ENCODE assay signal across 1 cellular context in genomic region chr2:121644715-121645114, GRCh38.
TF ChIP-seq lines count a peak whose summit lies in the region.

No MANE protein-coding gene starts in this region.

TF ChIP-seq in HepG2, 621 proteins besides CTCF, POLR2A, EP300 and RAD21 (continued from another document):
- TF ChIP-seq, protein P1, sequence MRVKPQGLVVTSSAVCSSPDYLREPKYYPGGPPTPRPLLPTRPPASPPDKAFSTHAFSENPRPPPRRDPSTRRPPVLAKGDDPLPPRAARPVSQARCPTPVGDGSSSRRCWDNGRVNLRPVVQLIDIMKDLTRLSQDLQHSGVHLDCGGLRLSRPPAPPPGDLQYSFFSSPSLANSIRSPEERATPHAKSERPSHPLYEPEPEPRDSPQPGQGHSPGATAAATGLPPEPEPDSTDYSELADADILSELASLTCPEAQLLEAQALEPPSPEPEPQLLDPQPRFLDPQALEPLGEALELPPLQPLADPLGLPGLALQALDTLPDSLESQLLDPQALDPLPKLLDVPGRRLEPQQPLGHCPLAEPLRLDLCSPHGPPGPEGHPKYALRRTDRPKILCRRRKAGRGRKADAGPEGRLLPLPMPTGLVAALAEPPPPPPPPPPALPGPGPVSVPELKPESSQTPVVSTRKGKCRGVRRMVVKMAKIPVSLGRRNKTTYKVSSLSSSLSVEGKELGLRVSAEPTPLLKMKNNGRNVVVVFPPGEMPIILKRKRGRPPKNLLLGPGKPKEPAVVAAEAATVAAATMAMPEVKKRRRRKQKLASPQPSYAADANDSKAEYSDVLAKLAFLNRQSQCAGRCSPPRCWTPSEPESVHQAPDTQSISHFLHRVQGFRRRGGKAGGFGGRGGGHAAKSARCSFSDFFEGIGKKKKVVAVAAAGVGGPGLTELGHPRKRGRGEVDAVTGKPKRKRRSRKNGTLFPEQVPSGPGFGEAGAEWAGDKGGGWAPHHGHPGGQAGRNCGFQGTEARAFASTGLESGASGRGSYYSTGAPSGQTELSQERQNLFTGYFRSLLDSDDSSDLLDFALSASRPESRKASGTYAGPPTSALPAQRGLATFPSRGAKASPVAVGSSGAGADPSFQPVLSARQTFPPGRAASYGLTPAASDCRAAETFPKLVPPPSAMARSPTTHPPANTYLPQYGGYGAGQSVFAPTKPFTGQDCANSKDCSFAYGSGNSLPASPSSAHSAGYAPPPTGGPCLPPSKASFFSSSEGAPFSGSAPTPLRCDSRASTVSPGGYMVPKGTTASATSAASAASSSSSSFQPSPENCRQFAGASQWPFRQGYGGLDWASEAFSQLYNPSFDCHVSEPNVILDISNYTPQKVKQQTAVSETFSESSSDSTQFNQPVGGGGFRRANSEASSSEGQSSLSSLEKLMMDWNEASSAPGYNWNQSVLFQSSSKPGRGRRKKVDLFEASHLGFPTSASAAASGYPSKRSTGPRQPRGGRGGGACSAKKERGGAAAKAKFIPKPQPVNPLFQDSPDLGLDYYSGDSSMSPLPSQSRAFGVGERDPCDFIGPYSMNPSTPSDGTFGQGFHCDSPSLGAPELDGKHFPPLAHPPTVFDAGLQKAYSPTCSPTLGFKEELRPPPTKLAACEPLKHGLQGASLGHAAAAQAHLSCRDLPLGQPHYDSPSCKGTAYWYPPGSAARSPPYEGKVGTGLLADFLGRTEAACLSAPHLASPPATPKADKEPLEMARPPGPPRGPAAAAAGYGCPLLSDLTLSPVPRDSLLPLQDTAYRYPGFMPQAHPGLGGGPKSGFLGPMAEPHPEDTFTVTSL (CRISPR knock-in tag; IDR thresholded peaks at IDR 0.05; ENCODE audit: borderline replicate concordance) = 0 out of 2 replicates have a peak, but pooled peaks have one; percentile 40
- TF ChIP-seq ZKSCAN1 (IDR thresholded peaks at IDR 0.05; ENCODE audit: low read length) (no peak), ZNF17 (CRISPR knock-in tag; IDR thresholded peaks at IDR 0.05) (no peak), NR0B2 (CRISPR knock-in tag; IDR thresholded peaks at IDR 0.05) (no peak), ONECUT2 (CRISPR knock-in tag; IDR thresholded peaks at IDR 0.05) (peak; percentile 28; the same call in 1 of the 2 replicates), DPF2 (CRISPR knock-in tag; IDR thresholded peaks at IDR 0.05; ENCODE audit: borderline replicate concordance, low read depth) (no peak), SIN3B (IDR thresholded peaks at IDR 0.05; ENCODE audit: low read length) (no peak), MTA1 (CRISPR knock-in tag; IDR thresholded peaks at IDR 0.05; ENCODE audit: borderline replicate concordance) (0 out of 2 replicates have a peak, but pooled peaks have one; percentile 4), RXRA (CRISPR knock-in tag; IDR thresholded peaks at IDR 0.05) (no peak), ZFP1 (CRISPR knock-in tag; IDR thresholded peaks at IDR 0.05) (no peak), FOXJ3 (CRISPR knock-in tag; IDR thresholded peaks at IDR 0.05; ENCODE audit: borderline replicate concordance) (no peak), SIX4 (CRISPR knock-in tag; IDR thresholded peaks at IDR 0.05) (no peak), GATAD2A (CRISPR knock-in tag; IDR thresholded peaks at IDR 0.05) (peak; percentile 62), RARA (CRISPR knock-in tag; IDR thresholded peaks at IDR 0.05) (peak; percentile 61), FOXA1 (IDR thresholded peaks at IDR 0.05) (no peak), FOXA1 (CRISPR knock-in tag; IDR thresholded peaks at IDR 0.05) (no peak), FOXK2 (IDR thresholded peaks at IDR 0.05) (no peak), STAG1 (CRISPR knock-in tag; IDR thresholded peaks at IDR 0.05) (no peak), ZNF670 (CRISPR knock-in tag; IDR thresholded peaks at IDR 0.05; ENCODE audit: borderline replicate concordance) (0 out of 2 replicates have a peak, but pooled peaks have one; percentile 36), ZEB1 (IDR thresholded peaks at IDR 0.05; ENCODE audit: insufficient replicate concordance, low read depth) (no peak), ZNF883 (CRISPR knock-in tag; IDR thresholded peaks at IDR 0.05; ENCODE audit: not compliant biosample characterization) (no peak), FOXP1 (IDR thresholded peaks at IDR 0.05) (no peak), FOXP1 (CRISPR knock-in tag; IDR thresholded peaks at IDR 0.05) (0 out of 2 replicates have a peak, but pooled peaks have one; percentile 20), ZNF292 (CRISPR knock-in tag; IDR thresholded peaks at IDR 0.05; ENCODE audit: borderline replicate concordance, low read depth) (peak; percentile 17; the same call in 1 of the 2 replicates), NR2F1 (CRISPR knock-in tag; IDR thresholded peaks at IDR 0.05) (0 out of 4 replicates have a peak, but pooled peaks of 1 of the 2 experiments have one; percentile 39)
- TF ChIP-seq, protein P2, sequence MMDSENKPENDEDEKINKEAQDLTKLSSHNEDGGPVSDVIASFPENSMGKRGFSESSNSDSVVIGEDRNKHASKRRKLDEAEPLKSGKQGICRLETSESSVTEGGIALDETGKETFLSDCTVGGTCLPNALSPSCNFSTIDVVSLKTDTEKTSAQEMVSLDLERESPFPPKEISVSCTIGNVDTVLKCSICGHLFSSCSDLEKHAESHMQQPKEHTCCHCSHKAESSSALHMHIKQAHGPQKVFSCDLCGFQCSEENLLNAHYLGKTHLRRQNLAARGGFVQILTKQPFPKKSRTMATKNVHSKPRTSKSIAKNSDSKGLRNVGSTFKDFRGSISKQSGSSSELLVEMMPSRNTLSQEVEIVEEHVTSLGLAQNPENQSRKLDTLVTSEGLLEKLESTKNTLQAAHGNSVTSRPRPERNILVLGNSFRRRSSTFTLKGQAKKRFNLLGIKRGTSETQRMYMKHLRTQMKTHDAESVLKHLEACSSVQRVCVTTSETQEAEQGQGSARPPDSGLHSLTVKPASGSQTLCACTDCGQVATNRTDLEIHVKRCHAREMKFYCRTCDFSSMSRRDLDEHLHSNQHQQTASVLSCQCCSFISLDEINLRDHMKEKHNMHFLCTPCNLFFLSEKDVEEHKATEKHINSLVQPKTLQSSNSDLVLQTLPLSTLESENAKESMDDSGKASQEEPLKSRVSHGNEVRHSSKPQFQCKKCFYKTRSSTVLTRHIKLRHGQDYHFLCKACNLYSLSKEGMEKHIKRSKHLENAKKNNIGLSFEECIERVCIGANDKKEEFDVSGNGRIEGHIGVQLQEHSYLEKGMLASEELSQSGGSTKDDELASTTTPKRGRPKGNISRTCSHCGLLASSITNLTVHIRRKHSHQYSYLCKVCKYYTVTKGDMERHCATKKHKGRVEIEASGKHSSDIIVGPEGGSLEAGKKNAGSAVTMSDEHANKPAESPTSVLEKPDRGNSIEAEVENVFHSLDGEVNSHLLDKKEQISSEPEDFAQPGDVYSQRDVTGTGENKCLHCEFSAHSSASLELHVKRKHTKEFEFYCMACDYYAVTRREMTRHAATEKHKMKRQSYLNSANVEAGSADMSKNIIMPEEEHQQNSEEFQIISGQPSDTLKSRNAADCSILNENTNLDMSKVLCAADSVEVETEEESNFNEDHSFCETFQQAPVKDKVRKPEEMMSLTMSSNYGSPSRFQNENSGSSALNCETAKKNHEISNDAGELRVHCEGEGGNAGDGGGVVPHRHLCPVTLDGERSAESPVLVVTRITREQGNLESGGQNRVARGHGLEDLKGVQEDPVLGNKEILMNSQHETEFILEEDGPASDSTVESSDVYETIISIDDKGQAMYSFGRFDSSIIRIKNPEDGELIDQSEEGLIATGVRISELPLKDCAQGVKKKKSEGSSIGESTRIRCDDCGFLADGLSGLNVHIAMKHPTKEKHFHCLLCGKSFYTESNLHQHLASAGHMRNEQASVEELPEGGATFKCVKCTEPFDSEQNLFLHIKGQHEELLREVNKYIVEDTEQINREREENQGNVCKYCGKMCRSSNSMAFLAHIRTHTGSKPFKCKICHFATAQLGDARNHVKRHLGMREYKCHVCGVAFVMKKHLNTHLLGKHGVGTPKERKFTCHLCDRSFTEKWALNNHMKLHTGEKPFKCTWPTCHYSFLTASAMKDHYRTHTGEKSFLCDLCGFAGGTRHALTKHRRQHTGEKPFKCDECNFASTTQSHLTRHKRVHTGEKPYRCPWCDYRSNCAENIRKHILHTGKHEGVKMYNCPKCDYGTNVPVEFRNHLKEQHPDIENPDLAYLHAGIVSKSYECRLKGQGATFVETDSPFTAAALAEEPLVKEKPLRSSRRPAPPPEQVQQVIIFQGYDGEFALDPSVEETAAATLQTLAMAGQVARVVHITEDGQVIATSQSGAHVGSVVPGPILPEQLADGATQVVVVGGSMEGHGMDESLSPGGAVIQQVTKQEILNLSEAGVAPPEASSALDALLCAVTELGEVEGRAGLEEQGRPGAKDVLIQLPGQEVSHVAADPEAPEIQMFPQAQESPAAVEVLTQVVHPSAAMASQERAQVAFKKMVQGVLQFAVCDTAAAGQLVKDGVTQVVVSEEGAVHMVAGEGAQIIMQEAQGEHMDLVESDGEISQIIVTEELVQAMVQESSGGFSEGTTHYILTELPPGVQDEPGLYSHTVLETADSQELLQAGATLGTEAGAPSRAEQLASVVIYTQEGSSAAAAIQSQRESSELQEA (CRISPR knock-in tag; IDR thresholded peaks at IDR 0.05; ENCODE audit: not compliant biosample characterization) = no peak
- TF ChIP-seq, protein P3, sequence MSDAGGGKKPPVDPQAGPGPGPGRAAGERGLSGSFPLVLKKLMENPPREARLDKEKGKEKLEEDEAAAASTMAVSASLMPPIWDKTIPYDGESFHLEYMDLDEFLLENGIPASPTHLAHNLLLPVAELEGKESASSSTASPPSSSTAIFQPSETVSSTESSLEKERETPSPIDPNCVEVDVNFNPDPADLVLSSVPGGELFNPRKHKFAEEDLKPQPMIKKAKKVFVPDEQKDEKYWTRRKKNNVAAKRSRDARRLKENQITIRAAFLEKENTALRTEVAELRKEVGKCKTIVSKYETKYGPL (CRISPR knock-in tag; IDR thresholded peaks at IDR 0.05) = no peak
